Comparison of ENCODE assay signal across 14 cellular contexts in the genomic region with DNA sequence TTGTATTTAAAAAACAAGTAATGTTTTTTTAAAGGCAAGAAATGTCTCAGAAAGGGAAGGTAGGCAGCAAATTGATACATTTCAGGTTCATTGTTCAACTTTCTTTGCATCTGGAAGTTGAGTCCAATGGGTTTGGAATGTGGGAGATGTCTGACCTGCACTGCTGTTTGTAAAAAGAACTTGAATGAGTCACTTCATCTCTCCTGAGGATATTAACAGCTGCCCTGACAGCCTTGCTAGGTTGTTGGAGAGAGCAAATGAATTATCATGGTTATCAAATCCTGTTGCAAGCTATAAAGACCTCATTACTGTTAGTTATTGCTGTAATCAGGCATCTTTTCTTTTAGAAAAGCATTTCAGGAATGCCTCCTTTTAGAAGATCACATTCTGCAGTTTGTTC. TPM values are rescaled to one million over a fixed set of nuclear protein-coding genes. Genes with fewer than 3 reads are reported as not detected.
"Had no signal": no experiment of that assay in that cellular context is flagged by ENCODE, and none has a peak within 500 bp of the region (broad histone marks: within the 10 kb centered on the region; RNA-seq: fewer than 3 reads in every experiment).

No MANE protein-coding gene starts in this region.

- H3K36me3 Mint-ChIP-seq: WTC11 had no signal

- DNase-seq: activated CD4-positive, alpha-beta T cell treated with anti-CD3 and anti-CD28 coated beads for 48 hours; activated naive CD4-positive, alpha-beta T cell treated with anti-CD3 and anti-CD28 coated beads for 36 hours; dermis blood vessel endothelial cell; endodermal cell; foreskin melanocyte; head of caudate nucleus; islet precursor cell; left ventricle myocardium superior; mesendoderm; thyroid gland had no signal

- H3K27me3 ChIP-seq: thyroid gland, vagina had no signal

- H3K9me3 ChIP-seq: thyroid gland, vagina had no signal

- H3K4me1 ChIP-seq: thyroid gland, vagina had no signal

- H3K4me3 Mint-ChIP-seq: activated naive CD4-positive, alpha-beta T cell treated with anti-CD3 and anti-CD28 coated beads for 36 hours; central memory CD8-positive, alpha-beta T cell; endodermal cell; T-helper 1 cell treated with Interleukin-12 subunit alpha and Interleukin-12 subunit beta and Interleukin-4 antibody, amounts not matched to agents 30 μg/mL and 1 μg/mL, for 36 hours; WTC11 had no signal

- H3K4me1 Mint-ChIP-seq: central memory CD8-positive, alpha-beta T cell had no signal

- H3K27ac Mint-ChIP-seq: activated naive CD4-positive, alpha-beta T cell treated with anti-CD3 and anti-CD28 coated beads for 36 hours; endodermal cell; T-helper 1 cell treated with Interleukin-12 subunit alpha and Interleukin-12 subunit beta and Interleukin-4 antibody, amounts not matched to agents 30 μg/mL and 1 μg/mL, for 36 hours; WTC11 had no signal

- H3K36me3 ChIP-seq: thyroid gland, vagina had no signal

- ATAC-seq: left ventricle myocardium superior, WTC11 had no signal

- H3K27me3 Mint-ChIP-seq: central memory CD8-positive, alpha-beta T cell had no signal

- H3K27ac ChIP-seq: thyroid gland, vagina had no signal

- H3K4me3 ChIP-seq: thyroid gland, vagina had no signal

- H3K9me3 Mint-ChIP-seq: central memory CD8-positive, alpha-beta T cell had no signal

RNA-seq across cellular contexts. Expression of a gene that starts 23.0 kb away (rescaled TPM):
- total RNA-seq: activated naive CD4-positive, alpha-beta T cell treated with anti-CD3 and anti-CD28 coated beads for 36 hours had no signal
